30 cellular contexts compared by ENCODE assay signal in the genomic region with DNA sequence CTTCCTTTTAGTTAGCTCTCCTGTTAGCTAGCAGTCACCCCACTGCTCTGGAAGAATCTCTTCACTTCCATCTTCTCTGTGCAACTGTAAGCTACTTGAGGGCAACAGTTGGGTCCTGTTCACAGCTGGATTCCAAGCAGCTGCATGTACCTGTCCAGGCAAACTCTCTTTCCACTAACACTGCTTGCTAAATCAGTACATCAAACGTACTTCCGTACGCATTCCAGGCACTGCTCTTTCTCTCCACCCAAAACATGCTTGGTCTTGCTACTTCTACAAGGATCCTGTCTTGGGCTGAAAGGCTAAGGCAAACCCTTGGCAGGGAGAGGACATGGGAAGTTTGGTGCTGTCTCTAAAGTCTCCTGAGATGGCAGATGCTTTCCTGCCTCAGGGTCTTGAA.
"Had no signal": no experiment of that assay in that cellular context is flagged by ENCODE, and none has a peak within 500 bp of the region (broad histone marks: within the 10 kb centered on the region; RNA-seq: fewer than 3 reads in every experiment).

No MANE protein-coding gene starts in this region.

- H3K9me3 Mint-ChIP-seq: activated CD8-positive, alpha-beta T cell treated with anti-CD3 and anti-CD28 coated beads for 36 hours; effector memory CD8-positive, alpha-beta T cell; nephron progenitor cell; stimulated activated effector memory CD8-positive, alpha-beta T cell treated with anti-CD3 and anti-CD28 coated beads, Interleukin-12 subunit alpha, Interleukin-12 subunit beta, amount 100 ng/mL, for 72 hours; stimulated activated naive CD8-positive, alpha-beta T cell treated with anti-CD3 and anti-CD28 coated beads, Interleukin-15, Interleukin-2, amounts not matched to agents 100 ng/mL and 50 ng/mL, for 24 hours had no signal

- DNase-seq: activated CD4-positive, alpha-beta T cell treated with anti-CD3 and anti-CD28 coated beads, Interleukin-2, amount 50 U/mL, for 1 hour; activated CD4-positive, CD25-positive, alpha-beta regulatory T cell treated with anti-CD3 and anti-CD28 coated beads, Interleukin-2, amount 50 U/mL, for 72 hours; activated CD8-positive, alpha-beta T cell treated with anti-CD3 and anti-CD28 coated beads for 36 hours; activated effector memory CD4-positive, alpha-beta T cell treated with Interleukin-2 at 50 U/mL for 16 hours; activated naive CD4-positive, alpha-beta T cell treated with Interleukin-2 at 50 U/mL for 16 hours; activated T-cell treated with anti-CD3 and anti-CD28 coated beads for 4 hours; anterior cingulate cortex; cerebellar nuclear complex; colonic mucosa; dorsolateral prefrontal cortex; effector memory CD8-positive, alpha-beta T cell; esophagus squamous epithelium; left cardiac atrium; left ventricle myocardium superior; nephron progenitor cell; ovary; retina; stimulated activated CD4-positive, alpha-beta T cell treated with anti-CD3 and anti-CD28 coated beads, Interleukin-12 subunit alpha, Interleukin-12 subunit beta, amount 100 ng/mL, for 4 hours; stimulated activated CD4-positive, alpha-beta T cell treated with anti-CD3 and anti-CD28 coated beads, Interleukin-4, amount 100 ng/mL, for 24 hours; substantia nigra; T-helper 2 cell had no signal

- H3K36me3 Mint-ChIP-seq: activated naive CD8-positive, alpha-beta T cell; stimulated activated effector memory CD8-positive, alpha-beta T cell treated with anti-CD3 and anti-CD28 coated beads, Interleukin-12 subunit alpha, Interleukin-12 subunit beta, amount 100 ng/mL, for 72 hours; type B pancreatic cell had no signal

- H3K4me3 ChIP-seq: cardiac muscle cell, colonic mucosa, dorsolateral prefrontal cortex, esophagus squamous epithelium, ovary, skin epidermis, vagina had no signal

- H3K27ac ChIP-seq: cardiac muscle cell, colonic mucosa, dorsolateral prefrontal cortex, esophagus squamous epithelium, ovary, skin epidermis, vagina had no signal

- H3K4me3 Mint-ChIP-seq: activated CD8-positive, alpha-beta T cell treated with anti-CD3 and anti-CD28 coated beads for 36 hours; activated naive CD8-positive, alpha-beta T cell; effector memory CD8-positive, alpha-beta T cell; nephron progenitor cell; stimulated activated effector memory CD8-positive, alpha-beta T cell treated with anti-CD3 and anti-CD28 coated beads, Interleukin-12 subunit alpha, Interleukin-12 subunit beta, amount 100 ng/mL, for 72 hours; stimulated activated naive CD8-positive, alpha-beta T cell treated with anti-CD3 and anti-CD28 coated beads, Interleukin-15, Interleukin-2, amounts not matched to agents 100 ng/mL and 50 ng/mL, for 24 hours; type B pancreatic cell had no signal

- H3K27me3 Mint-ChIP-seq: activated CD8-positive, alpha-beta T cell treated with anti-CD3 and anti-CD28 coated beads for 36 hours; activated naive CD8-positive, alpha-beta T cell; stimulated activated naive CD8-positive, alpha-beta T cell treated with anti-CD3 and anti-CD28 coated beads, Interleukin-15, Interleukin-2, amounts not matched to agents 100 ng/mL and 50 ng/mL, for 24 hours had no signal

- ATAC-seq: activated CD8-positive, alpha-beta T cell treated with anti-CD3 and anti-CD28 coated beads for 36 hours; effector memory CD8-positive, alpha-beta T cell; left cardiac atrium; left ventricle myocardium superior; sciatic nerve; stimulated activated effector memory CD8-positive, alpha-beta T cell treated with anti-CD3 and anti-CD28 coated beads, Interleukin-12 subunit alpha, Interleukin-12 subunit beta, amount 100 ng/mL, for 72 hours had no signal

- H3K4me1 Mint-ChIP-seq: stimulated activated effector memory CD8-positive, alpha-beta T cell treated with anti-CD3 and anti-CD28 coated beads, Interleukin-12 subunit alpha, Interleukin-12 subunit beta, amount 100 ng/mL, for 72 hours had no signal

- H3K27ac Mint-ChIP-seq: activated CD8-positive, alpha-beta T cell treated with anti-CD3 and anti-CD28 coated beads for 36 hours; activated naive CD8-positive, alpha-beta T cell; effector memory CD8-positive, alpha-beta T cell; nephron progenitor cell; progenitor cell of endocrine pancreas; stimulated activated effector memory CD8-positive, alpha-beta T cell treated with anti-CD3 and anti-CD28 coated beads, Interleukin-12 subunit alpha, Interleukin-12 subunit beta, amount 100 ng/mL, for 72 hours; stimulated activated naive CD8-positive, alpha-beta T cell treated with anti-CD3 and anti-CD28 coated beads, Interleukin-15, Interleukin-2, amounts not matched to agents 100 ng/mL and 50 ng/mL, for 24 hours; type B pancreatic cell had no signal
